22 cellular contexts compared by ENCODE assay signal in the genomic region with DNA sequence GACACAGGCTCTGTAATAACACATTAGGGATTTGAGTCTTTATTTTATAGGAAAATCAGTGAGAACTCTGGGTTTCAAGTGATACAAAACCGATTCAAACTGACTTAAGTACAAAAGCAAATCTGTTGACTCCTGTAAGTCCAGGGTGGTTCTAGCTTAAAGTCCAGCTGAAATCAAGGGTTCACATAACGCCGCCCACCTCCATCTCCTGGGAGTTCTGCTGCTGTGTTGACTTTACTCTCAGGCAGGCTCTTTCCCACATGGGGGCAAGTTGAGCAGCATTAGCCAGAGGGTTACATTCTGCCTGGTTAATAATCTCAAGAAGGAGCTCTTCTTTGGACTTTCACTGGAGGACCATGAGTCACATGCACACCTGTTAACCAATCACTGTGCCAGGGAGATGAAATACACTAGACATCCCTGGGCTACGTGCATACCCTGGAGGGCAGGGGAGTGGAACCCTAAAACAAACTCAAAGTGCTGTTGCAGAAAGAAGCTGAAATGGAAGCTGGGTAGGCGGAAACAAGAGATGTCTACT. TPM values are rescaled to one million over a fixed set of nuclear protein-coding genes. Genes with fewer than 3 reads are reported as not detected.
A peak's percentile ranks its signal among the peaks of the same experiment; 100 is the strongest.
DNase-seq lines count a peak whose midpoint lies in the region; FAIRE-seq and TF ChIP-seq lines count a peak whose summit lies in the region.
"Had no signal": no experiment of that assay in that cellular context is flagged by ENCODE, and none has a peak within 500 bp of the region (broad histone marks: within the 10 kb centered on the region; RNA-seq: fewer than 3 reads in every experiment).

No MANE protein-coding gene starts in this region.

- no peak overlapping the region for H2AK5ac ChIP-seq in H1 (ENCODE audit: low read depth, low read length)

- H3K27ac ChIP-seq in Karpas-422 (ENCODE audit: low read length) (no peak overlapping the region), H1 (ENCODE audit: low read depth, low read length) (no peak overlapping the region), osteoblast (ENCODE audit: low read depth, low read length) (no peak overlapping the region)
- H3K27ac ChIP-seq: C4-2B had no signal

- no peak overlapping the region for H4K8ac ChIP-seq in H1 (ENCODE audit: extremely low read depth, insufficient read depth, low read length)

- H2BK5ac ChIP-seq in H1 (ENCODE audit: low read depth, low read length): no peak overlapping the region

- 87% methylated on average over 5 of the region's 5 CpGs; no CpG with 5 or more reads in 1 of the 2 experiments for WGBS in H1 (ENCODE audit: extremely low coverage in 1 of 2, insufficient coverage in 1 of 2, insufficient read length in 1 of 2, insufficient replicate concordance in 2 of 2, low coverage in 1 of 2, low lambda C conversion rate in 2 of 2, missing lambda C conversion rate in 1 of 2), 2 experiments

- no peak overlapping the region for H3K9ac ChIP-seq in Karpas-422 (ENCODE audit: low read length)
- no peak overlapping the region for H3K9ac ChIP-seq in H1 (replicated peaks in 1 of 4; ENCODE audit: extremely low read depth in 1 of 4, low read depth in 3 of 4, low read length in 3 of 4)
- H3K9ac ChIP-seq: SK-N-SH had no signal

- H2BK20ac ChIP-seq in H1 (ENCODE audit: low read length): no peak overlapping the region

- no peak overlapping the region for H3K56ac ChIP-seq in H1 (replicated peaks; ENCODE audit: insufficient read length, low read depth, low read length)

- H3K4me3 ChIP-seq in Caco-2 (ENCODE audit: low read depth, low read length) (no peak overlapping the region), Karpas-422 (ENCODE audit: low read length) (no peak overlapping the region), H1 (ENCODE audit: extremely low read depth in 1 of 4, insufficient read depth in 2 of 4, low read depth in 3 of 4, low read length in 4 of 4) (no peak overlapping the region), osteoblast (ENCODE audit: insufficient read depth, low read length) (no peak overlapping the region)
- H3K4me3 ChIP-seq: HAP-1 had no signal

- peak overlapping the region; percentile 42 for H3K4me3 Mint-ChIP-seq in Caco-2 (ENCODE audit: unreplicated experiment)

- no peak for TF ChIP-seq RAD21 in H1 (IDR thresholded peaks at IDR 0.05 in 1 of 2, conservative IDR thresholded peaks at IDR 0.05 in 1 of 2; ENCODE audit: low read depth in 2 of 2, low read length in 2 of 2)

- no peak overlapping the region for H4K5ac ChIP-seq in H1 (ENCODE audit: insufficient read length, low read depth, low read length)

- no peaks in the 10 kb centered on the region for H3K9me2 ChIP-seq in Karpas-422 (replicated peaks; ENCODE audit: insufficient read depth, low read length)
- H3K9me2 ChIP-seq: SK-N-SH had no signal

- H3K79me1 ChIP-seq in H1 (ENCODE audit: low read depth, low read length): no peaks in the 10 kb centered on the region

- no peak for TF ChIP-seq POLR2A in H1 (IDR thresholded peaks at IDR 0.05; ENCODE audit: control extremely low read depth in 1 of 2, low read depth in 2 of 2, low read length in 2 of 2)

- H3K4ac ChIP-seq in H1 (replicated peaks; ENCODE audit: insufficient read length, low read depth, low read length): no peak overlapping the region

- no peak for FAIRE-seq in H1 (lab: Jason Lieb, UNC)
- FAIRE-seq: GM19239, HTR-8/SVneo had no signal

- POLR2A ChIA-PET in Caco-2 (lab: Charles Lee): interaction anchor here (0.6 to 0.8 kb wide), 3 partner anchors 189 to 725 kb away, joined by 3 to 5 read pairs (median 3); no protein-coding TSS in a partner anchor
- POLR2A ChIA-PET in H1 (lab: Charles Lee; ENCODE audit: partially characterized antibody): interaction anchor here (0.9 to 1.3 kb wide), 2 partner anchors 72 to 148 kb away, joined by 3 to 4 read pairs; partner anchors contain the start of gene ATP1B3

- H3K27ac Mint-ChIP-seq in Caco-2 (ENCODE audit: unreplicated experiment): peak overlapping the region; percentile 10

- no peak for TF ChIP-seq EP300 in H1 (IDR thresholded peaks at IDR 0.05; ENCODE audit: borderline replicate concordance in 1 of 2, low read depth in 2 of 2, low read length in 2 of 2)

- H3K23ac ChIP-seq in H1 (ENCODE audit: insufficient read length): no peak overlapping the region

- BruUV-seq in Caco-2 (replicated peaks; lab: Mats Ljungman, UMichigan): no TSS peak

- no peak overlapping the region for H2BK120ac ChIP-seq in H1 (replicated peaks; ENCODE audit: low read depth, low read length)

- H4K91ac ChIP-seq in H1 (replicated peaks; ENCODE audit: insufficient read length, low read length): no peak overlapping the region

- H2BK12ac ChIP-seq in H1 (ENCODE audit: low read depth, low read length): no peak overlapping the region

- CTCF ChIA-PET in Caco-2 (lab: Charles Lee) (interaction anchor here (0.6 to 1.2 kb wide), 2 partner anchors 10 to 40 kb away, joined by 3 to 7 read pairs; no protein-coding TSS in a partner anchor), H1 (lab: Charles Lee; ENCODE audit: partially characterized antibody) (interaction anchor here (0.8 to 3.0 kb wide), 4 partner anchors 10 to 184 kb away, joined by 3 to 16 read pairs (median 10); partner anchors contain the start of gene RNF7)

- H3K4me1 ChIP-seq in Caco-2: peaks cover 9% of the 10 kb centered on the region
- H3K4me1 ChIP-seq in Karpas-422 (ENCODE audit: low read length): peaks cover 8% of the 10 kb centered on the region
- no peaks in the 10 kb centered on the region for H3K4me1 ChIP-seq in H1 (replicated peaks in 1 of 4; ENCODE audit: control insufficient read depth in 3 of 4, insufficient read depth in 4 of 4, low read length in 3 of 4)
- peaks cover 3% of the 10 kb centered on the region for H3K4me1 ChIP-seq in osteoblast (ENCODE audit: insufficient read depth, low read length)
- H3K4me1 ChIP-seq: HAP-1 had no signal

- H3K18ac ChIP-seq in H1 (ENCODE audit: extremely low read depth, low read length): no peak overlapping the region

- H3K36me3 ChIP-seq in Caco-2 (ENCODE audit: control insufficient read depth, insufficient read depth, low read length): no peaks in the 10 kb centered on the region
- no peaks in the 10 kb centered on the region for H3K36me3 ChIP-seq in Karpas-422 (ENCODE audit: insufficient read depth, low read length)
- H3K36me3 ChIP-seq in H1 (ENCODE audit: control insufficient read depth in 2 of 4, insufficient read depth in 4 of 4, low read length in 3 of 4): no peaks in the 10 kb centered on the region
- H3K36me3 ChIP-seq in osteoblast (ENCODE audit: insufficient read depth, low read length): no peaks in the 10 kb centered on the region
- H3K36me3 ChIP-seq: HAP-1 had no signal

- H3K4me2 ChIP-seq in Karpas-422 (ENCODE audit: low read depth, low read length, poor library complexity, severe bottlenecking) (no peak overlapping the region), H1 (ENCODE audit: insufficient read depth in 1 of 2, low read depth in 2 of 2, low read length in 2 of 2) (no peak overlapping the region), osteoblast (ENCODE audit: insufficient read depth, low read length) (no peak overlapping the region)
- H3K4me2 ChIP-seq: SK-N-SH had no signal

- no peak overlapping the region for H2BK15ac ChIP-seq in H1 (ENCODE audit: low read length)

- H3K9me3 ChIP-seq in Caco-2 (no peaks in the 10 kb centered on the region), Karpas-422 (ENCODE audit: low read length) (no peaks in the 10 kb centered on the region), H1 (ENCODE audit: insufficient read depth in 2 of 2, low read depth in 1 of 2, low read length in 1 of 2) (no peaks in the 10 kb centered on the region), osteoblast (ENCODE audit: low read depth, low read length) (no peaks in the 10 kb centered on the region)
- H3K9me3 ChIP-seq: HAP-1, SK-N-SH had no signal

- no peaks in the 10 kb centered on the region for H3K36me3 Mint-ChIP-seq in Caco-2 (ENCODE audit: insufficient read depth, unreplicated experiment)

- no peaks in the 10 kb centered on the region for H3K9me3 Mint-ChIP-seq in Caco-2 (ENCODE audit: unreplicated experiment)

- H3K27me3 Mint-ChIP-seq in Caco-2 (ENCODE audit: insufficient read depth, unreplicated experiment): no peaks in the 10 kb centered on the region

- peaks cover 9% of the 10 kb centered on the region for H3K4me1 Mint-ChIP-seq in Caco-2 (ENCODE audit: low read depth, unreplicated experiment)

- H3K79me2 ChIP-seq in Karpas-422 (ENCODE audit: low read length): no peaks in the 10 kb centered on the region
- H3K79me2 ChIP-seq in H1 (ENCODE audit: control insufficient read depth in 1 of 2, insufficient read depth in 2 of 2, low read length in 2 of 2): no peaks in the 10 kb centered on the region
- no peaks in the 10 kb centered on the region for H3K79me2 ChIP-seq in osteoblast (ENCODE audit: insufficient read depth, low read length)

- H4K20me1 ChIP-seq in Karpas-422 (ENCODE audit: insufficient read depth, low read depth, low read length): no peaks in the 10 kb centered on the region
- no peaks in the 10 kb centered on the region for H4K20me1 ChIP-seq in H1 (replicated peaks in 1 of 2; ENCODE audit: control insufficient read depth in 1 of 2, insufficient read depth in 2 of 2, low read length in 2 of 2)
- H4K20me1 ChIP-seq in osteoblast (ENCODE audit: insufficient read depth, low read length): no peaks in the 10 kb centered on the region

- DNase-seq in Caco-2 (peak; percentile 62 to 76), Karpas-422 (peak; percentile 38), H1 (ENCODE audit: low read depth in 1 of 2, low spot score in 2 of 2) (no peak), osteoblast (ENCODE audit: insufficient read length, low spot score, missing footprints) (no peak), dermis blood vessel endothelial cell (no peak), NCI-H2171 treated with DMSO at 0.1 percent for 48 hours (lab: John Stamatoyannopoulos, UW) (no peak), middle frontal gyrus (ENCODE audit: extremely low spot score, low spot score) (no peak)
- DNase-seq in activated CD4-positive, alpha-beta T cell treated with anti-CD3 and anti-CD28 coated beads, Interleukin-2, amount 50 U/mL, for 1 hour: no peak
- DNase-seq: EL, KBM-7, NCI-H1048, NCI-H2081 treated with DMSO at 0.1 percent for 48 hours, NCI-H2227 treated with DMSO at 0.1 percent for 48 hours, NCI-H524, SK-N-SH had no signal

- TF ChIP-seq CTCF in Caco-2 (IDR thresholded peaks at IDR 0.05; ENCODE audit: insufficient read depth in 1 of 2, low read depth in 1 of 2, low read length in 1 of 2, severe bottlenecking in 1 of 2, unreplicated experiment in 1 of 2) (peak in 1 of 2 experiments; percentile 12), H1 (IDR thresholded peaks at IDR 0.05; ENCODE audit: control extremely low read depth in 1 of 3, insufficient read depth in 1 of 3, low read depth in 1 of 3, low read length in 3 of 3) (no peak), osteoblast (IDR thresholded peaks at IDR 0.05; ENCODE audit: extremely low read depth, low read depth, low read length) (no peak)

- intact Hi-C loops in Caco-2 (cut with micrococcal nuclease; ENCODE audit: unreplicated experiment): loop anchor here (1.0 kb wide), 1 partner anchor 10 kb away; the partner anchor contains the start of gene RNF7

- H3K27me3 ChIP-seq in Caco-2 (replicated peaks; ENCODE audit: control insufficient read depth, insufficient read depth, low read length) (no peaks in the 10 kb centered on the region), Karpas-422 (ENCODE audit: low read length) (no peaks in the 10 kb centered on the region), H1 (replicated peaks in 1 of 4; ENCODE audit: control insufficient read depth in 3 of 4, extremely low read depth in 1 of 4, insufficient read depth in 3 of 4, low read length in 3 of 4) (no peaks in the 10 kb centered on the region), osteoblast (ENCODE audit: insufficient read depth, low read length) (no peaks in the 10 kb centered on the region)

- no peak overlapping the region for H3K14ac ChIP-seq in H1 (ENCODE audit: insufficient read length)

- H2AFZ ChIP-seq in Karpas-422 (ENCODE audit: low read length) (peak overlapping the region; percentile 14; the same call in 1 of the 2 replicates), H1 (ENCODE audit: low read length) (peak overlapping the region; percentile 7; the same call in 1 of the 2 replicates), osteoblast (ENCODE audit: low read length) (peak overlapping the region; percentile 6)

- H3K23me2 ChIP-seq in H1 (ENCODE audit: low read depth, low read length): peaks cover under 1% of the 10 kb centered on the region; the same call in 1 of the 2 replicates

RNA-seq across cellular contexts. Expression of gene RNF7, which starts 9.7 kb away (rescaled TPM):
- total RNA-seq in Caco-2 (2022) (87.7 and 96.3 TPM in 2 replicates), osteoblast (48.1 and 52.2 TPM in 2 replicates), dermis blood vessel endothelial cell (38.1 and 93.8 TPM in 2 replicates)
- total RNA-seq in Karpas-422 (2014; rRNA removed; shearing (Covaris generic); ENCODE audit: low replicate concordance): 38.5 and 63.9 TPM in 2 replicates
- total RNA-seq in H1 (2021; fragmentation: NEBNext Ultra II Directional; extraction: Animal tissue kit (Norgen Biotek cat#: 25700)): 108 and 113 TPM in 2 replicates
- polyA plus RNA-seq in H1 (2011; rRNA removed): 59.5 and 78.4 TPM in 2 replicates
- 107 TPM for polyA plus RNA-seq in H1 (2011; cell fraction: cytosol; rRNA removed)
- polyA plus RNA-seq in H1 (2011; cell fraction: nucleus; rRNA removed): 17.3 TPM
- polyA plus RNA-seq in H1 (2012, experiment 1 of 2): 85.1 to 135 TPM (median 91.4 TPM) in 4 replicates
- polyA plus RNA-seq in H1 (2012, experiment 2 of 2): 90.6 TPM
- polyA plus RNA-seq in H1 (2013, experiment 1 of 2): 105 TPM
- polyA plus RNA-seq in H1 (2013, experiment 2 of 2): 107 TPM
- polyA minus RNA-seq in H1 (2011; rRNA and poly(A)+ RNA removed): 25.4 and 26.4 TPM in 2 replicates
- 31.1 TPM for polyA minus RNA-seq in H1 (2011; cell fraction: cytosol; rRNA and poly(A)+ RNA removed)
- polyA minus RNA-seq in H1 (2011; cell fraction: nucleus; rRNA and poly(A)+ RNA removed): 15.2 TPM

RNA-seq across cellular contexts. Expression of gene GRK7, which starts 34.8 kb away (rescaled TPM):
- total RNA-seq in Caco-2 (2022) (not detected in 2 replicates), osteoblast (not detected in 2 replicates), dermis blood vessel endothelial cell (not detected in 2 replicates)
- total RNA-seq in Karpas-422 (2014; rRNA removed; shearing (Covaris generic); ENCODE audit: low replicate concordance): not detected in 2 replicates
- not detected in 2 replicates for total RNA-seq in H1 (2021; fragmentation: NEBNext Ultra II Directional; extraction: Animal tissue kit (Norgen Biotek cat#: 25700))
- polyA plus RNA-seq in H1 (2011; rRNA removed): not detected in 2 replicates
- polyA plus RNA-seq in H1 (2011; cell fraction: cytosol; rRNA removed): not detected
- polyA plus RNA-seq in H1 (2011; cell fraction: nucleus; rRNA removed): not detected
- polyA plus RNA-seq in H1 (2012, experiment 1 of 2): not detected in 4 replicates
- not detected for polyA plus RNA-seq in H1 (2012, experiment 2 of 2)
- not detected for polyA plus RNA-seq in H1 (2013, experiment 1 of 2)
- 0.02 TPM for polyA plus RNA-seq in H1 (2013, experiment 2 of 2)
- polyA minus RNA-seq in H1 (2011; rRNA and poly(A)+ RNA removed): not detected in 2 replicates
- not detected for polyA minus RNA-seq in H1 (2011; cell fraction: cytosol; rRNA and poly(A)+ RNA removed)
- polyA minus RNA-seq in H1 (2011; cell fraction: nucleus; rRNA and poly(A)+ RNA removed): not detected
- total RNA-seq: A673, MCF 10A, Right ventricle myocardium inferior had no signal
- polyA plus RNA-seq: SK-N-SH had no signal

Comparison
In these comparisons a context has a peak if more than half of its experiments do, and no peak if none do; other contexts are left out.
1. DNase-seq: peak in Caco-2 (2 of 2) and Karpas-422 (single experiment); none in H1 (0 of 2), osteoblast (single experiment), dermis blood vessel endothelial cell (single experiment), NCI-H2171 treated with DMSO at 0.1 percent for 48 hours (single experiment), activated CD4-positive, alpha-beta T cell treated with anti-CD3 and anti-CD28 coated beads, Interleukin-2, amount 50 U/mL, for 1 hour (single experiment) and middle frontal gyrus (single experiment).
2. Peak in every context shown above with its lines, with median percentiles within 50 percentile points of each other: H2AFZ ChIP-seq.